Comparison of ENCODE assay signal across 14 cellular contexts in genomic region chr1:91805343-91805801, GRCh38.
A peak's percentile ranks its signal among the peaks of the same experiment; 100 is the strongest.
DNase-seq lines count a peak whose midpoint lies in the region; ATAC-seq, FAIRE-seq and TF ChIP-seq lines count a peak whose summit lies in the region.
"Had no signal": no experiment of that assay in that cellular context is flagged by ENCODE, and none has a peak within 500 bp of the region (broad histone marks: within the 10 kb centered on the region; RNA-seq: fewer than 3 reads in every experiment).

No MANE protein-coding gene starts in this region.

- ATAC-seq in HG02623 (IDR thresholded peaks at IDR 0.05; ENCODE audit: unreplicated experiment): no peak
- ATAC-seq in HG03097 (IDR thresholded peaks at IDR 0.05; ENCODE audit: low FRiP score, unreplicated experiment): no peak

- no peak overlapping the region for H2BK120ac ChIP-seq in mesenchymal stem cell (ENCODE audit: low read depth, low read length)

- no peaks in the 10 kb centered on the region for H3K27me3 ChIP-seq in mesenchymal stem cell (ENCODE audit: control insufficient read depth in 1 of 2, insufficient read depth in 1 of 2, low read length in 2 of 2)
- H3K27me3 ChIP-seq: MG63 had no signal

- H3K4me2 ChIP-seq in mesenchymal stem cell (ENCODE audit: low read length, poor library complexity, severe bottlenecking): no peak overlapping the region

- H4K91ac ChIP-seq in mesenchymal stem cell (ENCODE audit: low read length): no peak overlapping the region

- no peaks in the 10 kb centered on the region for H3K9me3 Mint-ChIP-seq in activated naive CD4-positive, alpha-beta T cell treated with anti-CD3 and anti-CD28 coated beads for 36 hours
- H3K9me3 Mint-ChIP-seq in activated T-cell treated with anti-CD3 and anti-CD28 coated beads, Interleukin-2, amount 50 U/mL, for 24 hours: no peaks in the 10 kb centered on the region
- H3K9me3 Mint-ChIP-seq in type B pancreatic cell: no peaks in the 10 kb centered on the region

- no peak overlapping the region for H3K4ac ChIP-seq in mesenchymal stem cell (ENCODE audit: low read depth in 1 of 2, low read length in 2 of 2)

- H2BK5ac ChIP-seq in mesenchymal stem cell (ENCODE audit: low read depth, low read length, poor library complexity, severe bottlenecking): no peak overlapping the region

- H3K27ac ChIP-seq in mesenchymal stem cell (ENCODE audit: low read length, poor library complexity, severe bottlenecking): peak overlapping the region; percentile 27
- H3K27ac ChIP-seq: thoracic aorta had no signal

- peak overlapping the region in 1 of 2 experiments; percentile 10 for H3K18ac ChIP-seq in mesenchymal stem cell (ENCODE audit: low read depth in 1 of 2, low read length in 2 of 2)

- peaks cover 0 to 55% of the 10 kb centered on the region in 2 experiments for H3K36me3 ChIP-seq in mesenchymal stem cell (ENCODE audit: control insufficient read depth in 1 of 2, insufficient read depth in 2 of 2, low read depth in 1 of 2, low read length in 2 of 2)
- H3K36me3 ChIP-seq: HAP-1, MG63, thoracic aorta had no signal

- no peak overlapping the region for H3K14ac ChIP-seq in mesenchymal stem cell (ENCODE audit: low read length in 2 of 2)

- H3K4me3 ChIP-seq in mesenchymal stem cell (ENCODE audit: insufficient read depth in 1 of 2, low read depth in 1 of 2, low read length in 2 of 2): no peak overlapping the region
- H3K4me3 ChIP-seq: HAP-1, MG63, mucosa of descending colon, thoracic aorta had no signal

- CTCF ChIA-PET in activated naive CD4-positive, alpha-beta T cell treated with anti-CD3 and anti-CD28 coated beads for 36 hours (lab: Charles Lee): interaction anchor here (0.7 to 1.7 kb wide), 5 partner anchors 14 to 79 kb away, joined by 3 to 8 read pairs (median 3); no protein-coding TSS in a partner anchor

- peaks cover 45% of the 10 kb centered on the region for H3K4me1 Mint-ChIP-seq in activated naive CD4-positive, alpha-beta T cell treated with anti-CD3 and anti-CD28 coated beads for 36 hours (ENCODE audit: low read depth)
- H3K4me1 Mint-ChIP-seq in activated T-cell treated with anti-CD3 and anti-CD28 coated beads, Interleukin-2, amount 50 U/mL, for 24 hours (ENCODE audit: low read depth): peaks cover 68% of the 10 kb centered on the region
- peaks cover 48% of the 10 kb centered on the region for H3K4me1 Mint-ChIP-seq in type B pancreatic cell (ENCODE audit: unreplicated experiment)

- no peak overlapping the region for H2BK12ac ChIP-seq in mesenchymal stem cell (ENCODE audit: low read length in 2 of 2)

- H3K27me3 Mint-ChIP-seq in activated naive CD4-positive, alpha-beta T cell treated with anti-CD3 and anti-CD28 coated beads for 36 hours (ENCODE audit: low read depth): no peaks in the 10 kb centered on the region
- no peaks in the 10 kb centered on the region for H3K27me3 Mint-ChIP-seq in activated T-cell treated with anti-CD3 and anti-CD28 coated beads, Interleukin-2, amount 50 U/mL, for 24 hours
- no peaks in the 10 kb centered on the region for H3K27me3 Mint-ChIP-seq in type B pancreatic cell

- H3K9me3 ChIP-seq in mesenchymal stem cell (ENCODE audit: control insufficient read depth, low read length): no peaks in the 10 kb centered on the region
- H3K9me3 ChIP-seq: HAP-1, MG63, mucosa of descending colon, thoracic aorta had no signal

- no peaks in the 10 kb centered on the region for H3K36me3 Mint-ChIP-seq in activated naive CD4-positive, alpha-beta T cell treated with anti-CD3 and anti-CD28 coated beads for 36 hours (ENCODE audit: low read depth)
- peaks cover 4% of the 10 kb centered on the region for H3K36me3 Mint-ChIP-seq in activated T-cell treated with anti-CD3 and anti-CD28 coated beads, Interleukin-2, amount 50 U/mL, for 24 hours (ENCODE audit: low read depth)
- H3K36me3 Mint-ChIP-seq in type B pancreatic cell: peaks cover 5% of the 10 kb centered on the region

- no peak for TF ChIP-seq CTCF in type B pancreatic cell (conservative IDR thresholded peaks at IDR 0.05)

- H3K9ac ChIP-seq in mesenchymal stem cell (ENCODE audit: low read length): peak overlapping the region; percentile 20

- no peak overlapping the region for H2AFZ ChIP-seq in mesenchymal stem cell (ENCODE audit: low read depth, low read length)

- no peak overlapping the region for H2AK5ac ChIP-seq in mesenchymal stem cell (ENCODE audit: low read length, severe bottlenecking)

- no peak overlapping the region for H4K8ac ChIP-seq in mesenchymal stem cell (ENCODE audit: low read length)

- no peak overlapping the region for H3K4me3 Mint-ChIP-seq in activated naive CD4-positive, alpha-beta T cell treated with anti-CD3 and anti-CD28 coated beads for 36 hours
- no peak overlapping the region for H3K4me3 Mint-ChIP-seq in activated T-cell treated with anti-CD3 and anti-CD28 coated beads, Interleukin-2, amount 50 U/mL, for 24 hours
- H3K4me3 Mint-ChIP-seq in type B pancreatic cell: peak overlapping the region; percentile 13

- H2BK15ac ChIP-seq in mesenchymal stem cell (ENCODE audit: low read depth, poor library complexity, severe bottlenecking): no peak overlapping the region

- no peak overlapping the region for H3K23ac ChIP-seq in mesenchymal stem cell (ENCODE audit: low read length in 2 of 2)

- peak overlapping the region; percentile 98 for H3K27ac Mint-ChIP-seq in activated naive CD4-positive, alpha-beta T cell treated with anti-CD3 and anti-CD28 coated beads for 36 hours
- H3K27ac Mint-ChIP-seq in activated T-cell treated with anti-CD3 and anti-CD28 coated beads, Interleukin-2, amount 50 U/mL, for 24 hours: peak overlapping the region; percentile 96
- peak overlapping the region; percentile 29 for H3K27ac Mint-ChIP-seq in type B pancreatic cell

- no peak for FAIRE-seq in HTR-8/SVneo (lab: Jason Lieb, UNC)

- intact Hi-C loops in activated naive CD4-positive, alpha-beta T cell treated with anti-CD3 and anti-CD28 coated beads for 36 hours (cut with micrococcal nuclease): loop anchor here (2.0 to 10.0 kb wide), 3 partner anchors 122 to 1169 kb away; no protein-coding TSS in a partner anchor

- H3K4me1 ChIP-seq in mesenchymal stem cell (ENCODE audit: control insufficient read depth, insufficient read depth, low read depth, low read length): peaks cover 18% of the 10 kb centered on the region
- H3K4me1 ChIP-seq: HAP-1 had no signal

- DNase-seq in activated naive CD4-positive, alpha-beta T cell treated with anti-CD3 and anti-CD28 coated beads for 36 hours: no peak
- DNase-seq in activated naive CD4-positive, alpha-beta T cell treated with anti-CD3 and anti-CD28 coated beads, Interleukin-2, amount 50 U/mL, for 16 hours: no peak
- no peak for DNase-seq in activated T-cell treated with anti-CD3 and anti-CD28 coated beads, Interleukin-2, amount 50 U/mL, for 24 hours
- DNase-seq in mesenchymal stem cell (no peak), type B pancreatic cell (ENCODE audit: extremely low spot score, unreplicated experiment) (no peak), HTR-8/SVneo (ENCODE audit: insufficient read length, low spot score) (no peak)
- DNase-seq: hippocampal formation, MG63, mucosa of descending colon, NCI-H524 treated with DMSO at 0.1 percent for 48 hours had no signal

- H3K79me1 ChIP-seq in mesenchymal stem cell (replicated peaks; ENCODE audit: low read length, poor library complexity, severe bottlenecking): peaks cover 31% of the 10 kb centered on the region

- WGBS in mesenchymal stem cell: 89% methylated on average over 8 of the region's 8 CpGs

Comparison
In these comparisons a context has a peak if more than half of its experiments do, and no peak if none do; other contexts are left out.
1. H3K27ac Mint-ChIP-seq: peak in every context shown above with its lines; median percentile 98 in activated naive CD4-positive, alpha-beta T cell treated with anti-CD3 and anti-CD28 coated beads for 36 hours; 96 in activated T-cell treated with anti-CD3 and anti-CD28 coated beads, Interleukin-2, amount 50 U/mL, for 24 hours; 29 in type B pancreatic cell.